ENCODE assay signal across 1 cellular context in genomic region chr15:84605225-84605882, GRCh38.
TF ChIP-seq lines count a peak whose summit lies in the region.

No MANE protein-coding gene starts in this region.

TF ChIP-seq in GM23338, 12 proteins besides CTCF, POLR2A, EP300 and RAD21 (continued from another document):
- TF ChIP-seq CREB1 (CRISPR knock-in tag; IDR thresholded peaks at IDR 0.05; ENCODE audit: low read depth) (no peak), ZNF114 (CRISPR knock-in tag; IDR thresholded peaks at IDR 0.05) (no peak), STAT1 (IDR thresholded peaks at IDR 0.05; ENCODE audit: unreplicated experiment) (no peak), NANOG (IDR thresholded peaks at IDR 0.05; ENCODE audit: borderline replicate concordance) (no peak)
- TF ChIP-seq, protein P1, sequence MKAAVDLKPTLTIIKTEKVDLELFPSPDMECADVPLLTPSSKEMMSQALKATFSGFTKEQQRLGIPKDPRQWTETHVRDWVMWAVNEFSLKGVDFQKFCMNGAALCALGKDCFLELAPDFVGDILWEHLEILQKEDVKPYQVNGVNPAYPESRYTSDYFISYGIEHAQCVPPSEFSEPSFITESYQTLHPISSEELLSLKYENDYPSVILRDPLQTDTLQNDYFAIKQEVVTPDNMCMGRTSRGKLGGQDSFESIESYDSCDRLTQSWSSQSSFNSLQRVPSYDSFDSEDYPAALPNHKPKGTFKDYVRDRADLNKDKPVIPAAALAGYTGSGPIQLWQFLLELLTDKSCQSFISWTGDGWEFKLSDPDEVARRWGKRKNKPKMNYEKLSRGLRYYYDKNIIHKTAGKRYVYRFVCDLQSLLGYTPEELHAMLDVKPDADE (IDR thresholded peaks at IDR 0.05) = no peak
